20 cellular contexts compared by ENCODE assay signal in the genomic region with DNA sequence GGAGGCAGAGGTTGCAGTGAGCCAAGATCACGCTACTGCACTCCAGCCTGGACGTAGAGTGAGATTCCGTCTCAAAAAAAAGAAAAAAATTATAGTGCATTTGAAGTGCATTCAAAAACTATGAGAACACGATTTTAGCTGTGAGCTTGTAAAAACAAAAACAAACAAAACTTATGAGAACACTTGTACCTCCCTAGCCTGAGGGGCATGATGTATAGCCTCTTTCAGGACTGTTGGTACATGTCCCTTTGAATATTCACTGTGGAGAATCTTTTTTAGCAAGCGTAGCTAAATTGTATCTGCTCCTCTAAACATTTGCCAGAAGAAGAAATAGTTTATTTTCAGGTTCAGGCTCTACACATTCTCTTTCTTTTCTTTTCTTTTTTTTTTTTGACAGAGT. TPM values are rescaled to one million over a fixed set of nuclear protein-coding genes. Genes with fewer than 3 reads are reported as not detected.
DNase-seq lines count a peak whose midpoint lies in the region; FAIRE-seq and TF ChIP-seq lines count a peak whose summit lies in the region.
"Had no signal": no experiment of that assay in that cellular context is flagged by ENCODE, and none has a peak within 500 bp of the region (broad histone marks: within the 10 kb centered on the region; RNA-seq: fewer than 3 reads in every experiment).

No MANE protein-coding gene starts in this region.

- no peak for FAIRE-seq in keratinocyte (lab: Jason Lieb, UNC)
- FAIRE-seq: D721Med had no signal

- no peak overlapping the region for H3K4me3 Mint-ChIP-seq in Caco-2 (ENCODE audit: unreplicated experiment)
- H3K4me3 Mint-ChIP-seq: CD14-positive monocyte, HFFc6 had no signal

- BruUV-seq in mammary epithelial cell (replicated peaks; lab: Mats Ljungman, UMichigan) (no TSS peak), Caco-2 (replicated peaks; lab: Mats Ljungman, UMichigan) (no TSS peak)

- H4K20me1 ChIP-seq in Karpas-422 (ENCODE audit: insufficient read depth, low read depth, low read length) (no peaks in the 10 kb centered on the region), mammary epithelial cell (ENCODE audit: insufficient read depth, low read length) (no peaks in the 10 kb centered on the region), keratinocyte (ENCODE audit: control insufficient read depth, extremely low read depth, insufficient read depth, low read length) (no peaks in the 10 kb centered on the region)

- H3K27ac Mint-ChIP-seq in Caco-2 (ENCODE audit: unreplicated experiment), result no peak overlapping the region
- H3K27ac Mint-ChIP-seq: HFFc6 had no signal

- H3K27me3 ChIP-seq in Karpas-422 (ENCODE audit: low read length) (no peaks in the 10 kb centered on the region), mammary epithelial cell (ENCODE audit: insufficient read depth, low read length) (no peaks in the 10 kb centered on the region), keratinocyte (ENCODE audit: control insufficient read depth, extremely low read depth, insufficient read depth, low read length) (no peaks in the 10 kb centered on the region), Caco-2 (replicated peaks; ENCODE audit: control insufficient read depth, insufficient read depth, low read length) (no peaks in the 10 kb centered on the region)

- H3K4me1 Mint-ChIP-seq in Caco-2 (ENCODE audit: low read depth, unreplicated experiment), result peaks cover 13% of the 10 kb centered on the region

- H3K9ac ChIP-seq in Karpas-422 (ENCODE audit: low read length) (no peak overlapping the region), mammary epithelial cell (ENCODE audit: insufficient read depth, low read length) (no peak overlapping the region), keratinocyte (ENCODE audit: control insufficient read depth, extremely low read depth, insufficient read depth, low read length) (no peak overlapping the region)

- DNase-seq in Karpas-422, result peak; percentile 29
- peak; percentile 32 for DNase-seq in mammary epithelial cell
- no peak for DNase-seq in keratinocyte (ENCODE audit: low read depth, low spot score)
- DNase-seq in Kasumi-1 (lab: John Stamatoyannopoulos, UW), result no peak
- DNase-seq in activated effector memory CD4-positive, alpha-beta T cell treated with Interleukin-2 at 50 U/mL for 16 hours, result no peak
- no peak for DNase-seq in substantia nigra (lab: John Stamatoyannopoulos, UW)
- no peak for DNase-seq in Caco-2
- DNase-seq: AML-193, DMS53, H7, HFFc6, MV-4-11, NCI-H1105 treated with DMSO at 0.1 percent for 48 hours, NCI-H2029 treated with DMSO at 0.1 percent for 48 hours, NCI-H526, OCI-M1, Right ventricle myocardium superior had no signal

- dilution Hi-C loops in mammary epithelial cell (cut with HindIII; ENCODE audit: low sequenced_read_pairs), result no loop called here
- dilution Hi-C loops in keratinocyte (cut with MboI; ENCODE audit: extremely low pct_ligation_motif_present, low sequenced_read_pairs), result no loop called here

- H3K27ac ChIP-seq in 22Rv1 (peak overlapping the region; percentile 68), Karpas-422 (ENCODE audit: low read length) (no peak overlapping the region), mammary epithelial cell (ENCODE audit: insufficient read depth, low read depth, low read length) (no peak overlapping the region), keratinocyte (ENCODE audit: control insufficient read depth, insufficient read depth, low read length) (peak overlapping the region; percentile 2), substantia nigra (ENCODE audit: low read depth, low read length, poor library complexity, severe bottlenecking) (no peak overlapping the region)

- H3K4me1 ChIP-seq in Karpas-422 (ENCODE audit: low read length), result peaks cover 3% of the 10 kb centered on the region; the same call in 1 of the 2 replicates
- H3K4me1 ChIP-seq in mammary epithelial cell (ENCODE audit: insufficient read depth, low read length), result no peaks in the 10 kb centered on the region
- H3K4me1 ChIP-seq in keratinocyte (ENCODE audit: control insufficient read depth, extremely low read depth, insufficient read depth, low read length), result peaks cover 31% of the 10 kb centered on the region
- no peaks in the 10 kb centered on the region for H3K4me1 ChIP-seq in Caco-2

- H3K27me3 Mint-ChIP-seq in Caco-2 (ENCODE audit: insufficient read depth, unreplicated experiment), result no peaks in the 10 kb centered on the region

- intact Hi-C loops in mammary epithelial cell (cut with micrococcal nuclease), result loop anchor here (5.0 kb wide), 1 partner anchor 284 kb away; no protein-coding TSS in a partner anchor
- intact Hi-C loops in Caco-2 (cut with micrococcal nuclease; ENCODE audit: unreplicated experiment), result no loop called here

- no peaks in the 10 kb centered on the region for H3K36me3 Mint-ChIP-seq in Caco-2 (ENCODE audit: insufficient read depth, unreplicated experiment)
- H3K36me3 Mint-ChIP-seq: CD14-positive monocyte had no signal

- WGBS in mammary epithelial cell (ENCODE audit: low coverage, missing lambda C conversion rate), result 84% methylated on average over 5 of the region's 5 CpGs

- H2AFZ ChIP-seq in Karpas-422 (ENCODE audit: low read length) (no peak overlapping the region), mammary epithelial cell (ENCODE audit: low read depth, low read length) (no peak overlapping the region), keratinocyte (ENCODE audit: control insufficient read depth, low read length) (no peak overlapping the region)

- POLR2A ChIA-PET in Caco-2 (lab: Charles Lee), result interaction anchor here (0.6 kb wide), 1 partner anchor 11 kb away, joined by 4 read pairs; no protein-coding TSS in a partner anchor

- H3K9me3 ChIP-seq in Karpas-422 (ENCODE audit: low read length), result no peaks in the 10 kb centered on the region
- no peaks in the 10 kb centered on the region for H3K9me3 ChIP-seq in mammary epithelial cell (replicated peaks; ENCODE audit: insufficient read depth, low read length)
- no peaks in the 10 kb centered on the region for H3K9me3 ChIP-seq in keratinocyte (ENCODE audit: control insufficient read depth, low read depth, low read length)
- H3K9me3 ChIP-seq in Caco-2, result no peaks in the 10 kb centered on the region

- in situ Hi-C loops in mammary epithelial cell (cut with MboI; ENCODE audit: low sequenced_read_pairs in 2 of 2), result no loop called here

- CTCF ChIA-PET in mammary epithelial cell (lab: Charles Lee; ENCODE audit: low non-redundant PET) (interaction anchor here (0.5 kb wide), 1 partner anchor 119 kb away, joined by 3 read pairs; no protein-coding TSS in a partner anchor), Caco-2 (lab: Charles Lee) (no interaction called here)

- H3K4me2 ChIP-seq in Karpas-422 (ENCODE audit: low read depth, low read length, poor library complexity, severe bottlenecking) (no peak overlapping the region), mammary epithelial cell (ENCODE audit: insufficient read depth, low read depth, low read length) (no peak overlapping the region), keratinocyte (ENCODE audit: control insufficient read depth, extremely low read depth, insufficient read depth, low read depth, low read length) (peak overlapping the region; percentile 31)

- no peak overlapping the region for H3K4me3 ChIP-seq in Karpas-422 (ENCODE audit: low read length)
- no peak overlapping the region for H3K4me3 ChIP-seq in mammary epithelial cell (replicated peaks in 1 of 3; ENCODE audit: insufficient read depth in 1 of 3, low read depth in 2 of 3, low read length in 3 of 3)
- no peak overlapping the region for H3K4me3 ChIP-seq in keratinocyte (ENCODE audit: control insufficient read depth in 2 of 3, extremely low read depth in 1 of 3, insufficient read depth in 2 of 3, low read depth in 1 of 3, low read length in 3 of 3)
- H3K4me3 ChIP-seq in Caco-2 (ENCODE audit: low read depth, low read length), result no peak overlapping the region

- H3K9me2 ChIP-seq in Karpas-422 (replicated peaks; ENCODE audit: insufficient read depth, low read length), result no peaks in the 10 kb centered on the region

- no peaks in the 10 kb centered on the region for H3K9me1 ChIP-seq in keratinocyte (ENCODE audit: control insufficient read depth, extremely low read depth, insufficient read depth, low read length)

- no peak for TF ChIP-seq CTCF in 22Rv1 (IDR thresholded peaks at IDR 0.05)
- TF ChIP-seq CTCF in mammary epithelial cell (conservative IDR thresholded peaks at IDR 0.05 in 1 of 2, IDR thresholded peaks at IDR 0.05 in 1 of 2; ENCODE audit: extremely low read depth in 1 of 2, insufficient read depth in 1 of 2, low read depth in 1 of 2, low read length in 2 of 2), result no peak
- no peak for TF ChIP-seq CTCF in keratinocyte (optimal IDR thresholded peaks at IDR 0.05 in 1 of 3, IDR thresholded peaks at IDR 0.05 in 1 of 3, conservative IDR thresholded peaks at IDR 0.05 in 1 of 3; ENCODE audit: extremely low read depth in 1 of 3, insufficient read depth in 2 of 3, low read length in 3 of 3)
- no peak for TF ChIP-seq CTCF in Caco-2 (IDR thresholded peaks at IDR 0.05; ENCODE audit: insufficient read depth in 1 of 2, low read depth in 1 of 2, low read length in 1 of 2, severe bottlenecking in 1 of 2, unreplicated experiment in 1 of 2)

- H3K36me3 ChIP-seq in Karpas-422 (ENCODE audit: insufficient read depth, low read length), result no peaks in the 10 kb centered on the region
- H3K36me3 ChIP-seq in mammary epithelial cell (ENCODE audit: insufficient read depth, low read length), result no peaks in the 10 kb centered on the region
- H3K36me3 ChIP-seq in keratinocyte (ENCODE audit: control insufficient read depth in 2 of 2, extremely low read depth in 1 of 2, insufficient read depth in 2 of 2, low read length in 2 of 2), result no peaks in the 10 kb centered on the region
- H3K36me3 ChIP-seq in Caco-2 (ENCODE audit: control insufficient read depth, insufficient read depth, low read length), result no peaks in the 10 kb centered on the region

- H3K79me2 ChIP-seq in Karpas-422 (ENCODE audit: low read length) (no peaks in the 10 kb centered on the region), mammary epithelial cell (ENCODE audit: insufficient read depth, low read length) (no peaks in the 10 kb centered on the region), keratinocyte (ENCODE audit: control insufficient read depth, insufficient read depth, low read length) (no peaks in the 10 kb centered on the region)

- H3K9me3 Mint-ChIP-seq in Caco-2 (ENCODE audit: unreplicated experiment), result no peaks in the 10 kb centered on the region

RNA-seq across cellular contexts. Expression of a gene that starts 9.5 kb away (rescaled TPM):
- total RNA-seq in Karpas-422 (2014; rRNA removed; shearing (Covaris generic); ENCODE audit: low replicate concordance), result 12.9 and 36.1 TPM in 2 replicates
- total RNA-seq in mammary epithelial cell, result 10 to 100 TPM; 58.1 to 71.8 TPM
- polyA plus RNA-seq in mammary epithelial cell, result 80.0 TPM
- polyA minus RNA-seq in mammary epithelial cell, result 83.3 TPM
- 176 to 333 TPM (median 314 TPM) in 3 replicates for polyA plus RNA-seq in keratinocyte
- polyA plus RNA-seq in keratinocyte (2011; ENCODE audit: low read depth), result 49.5 TPM
- polyA plus RNA-seq in keratinocyte (2011; cell fraction: cytosol; rRNA removed), result 95.6 and 188 TPM in 2 replicates
- polyA plus RNA-seq in keratinocyte (2011; cell fraction: nucleus; rRNA removed), result 471 and 566 TPM in 2 replicates
- polyA plus RNA-seq in keratinocyte (2012; ENCODE audit: low replicate concordance), result 88.8 and 134 TPM in 2 replicates
- polyA minus RNA-seq in keratinocyte, result 33.9 to 122 TPM (median 120 TPM) in 3 replicates
- polyA minus RNA-seq in keratinocyte (2011; cell fraction: cytosol; rRNA and poly(A)+ RNA removed), result 73.1 TPM
- 161 and 310 TPM in 2 replicates for polyA minus RNA-seq in keratinocyte (2011; cell fraction: nucleus; rRNA and poly(A)+ RNA removed)
- total RNA-seq in Caco-2 (2022), result 38.8 and 39.2 TPM in 2 replicates

RNA-seq across cellular contexts. Expression of a gene that starts 59.6 kb away (rescaled TPM):
- 20.8 and 33.4 TPM in 2 replicates for total RNA-seq in Karpas-422 (2014; rRNA removed; shearing (Covaris generic); ENCODE audit: low replicate concordance)
- total RNA-seq in mammary epithelial cell (10 to 100 TPM; 41.0 to 49.4 TPM), Caco-2 (2022) (31.3 and 36.7 TPM in 2 replicates)
- polyA plus RNA-seq in mammary epithelial cell (17.3 TPM), keratinocyte (23.2 to 36.5 TPM (median 26.6 TPM) in 3 replicates)
- polyA minus RNA-seq in mammary epithelial cell (34.5 TPM), keratinocyte (7.1 to 43.4 TPM (median 29.7 TPM) in 3 replicates)
- 20.6 TPM for polyA plus RNA-seq in keratinocyte (2011; ENCODE audit: low read depth)
- polyA plus RNA-seq in keratinocyte (2011; cell fraction: cytosol; rRNA removed), result 20.4 and 37.9 TPM in 2 replicates
- polyA plus RNA-seq in keratinocyte (2011; cell fraction: nucleus; rRNA removed), result 22.9 and 31.7 TPM in 2 replicates
- 17.2 and 24.5 TPM in 2 replicates for polyA plus RNA-seq in keratinocyte (2012; ENCODE audit: low replicate concordance)
- 47.2 TPM for polyA minus RNA-seq in keratinocyte (2011; cell fraction: cytosol; rRNA and poly(A)+ RNA removed)
- 21.4 and 39.0 TPM in 2 replicates for polyA minus RNA-seq in keratinocyte (2011; cell fraction: nucleus; rRNA and poly(A)+ RNA removed)

Comparison
In these comparisons a context has a peak if more than half of its experiments do, and no peak if none do; other contexts are left out.
1. H3K27ac ChIP-seq: peak in 22Rv1 (single experiment) and keratinocyte (single experiment); none in Karpas-422 (single experiment), mammary epithelial cell (single experiment) and substantia nigra (single experiment).
2. DNase-seq: peak in Karpas-422 (single experiment) and mammary epithelial cell (single experiment); none in keratinocyte (single experiment), Kasumi-1 (0 of 2), activated effector memory CD4-positive, alpha-beta T cell treated with Interleukin-2 at 50 U/mL for 16 hours (single experiment), substantia nigra (0 of 49) and Caco-2 (0 of 2).